Comparison of ENCODE assay signal across 8 cellular contexts in the genomic region with DNA sequence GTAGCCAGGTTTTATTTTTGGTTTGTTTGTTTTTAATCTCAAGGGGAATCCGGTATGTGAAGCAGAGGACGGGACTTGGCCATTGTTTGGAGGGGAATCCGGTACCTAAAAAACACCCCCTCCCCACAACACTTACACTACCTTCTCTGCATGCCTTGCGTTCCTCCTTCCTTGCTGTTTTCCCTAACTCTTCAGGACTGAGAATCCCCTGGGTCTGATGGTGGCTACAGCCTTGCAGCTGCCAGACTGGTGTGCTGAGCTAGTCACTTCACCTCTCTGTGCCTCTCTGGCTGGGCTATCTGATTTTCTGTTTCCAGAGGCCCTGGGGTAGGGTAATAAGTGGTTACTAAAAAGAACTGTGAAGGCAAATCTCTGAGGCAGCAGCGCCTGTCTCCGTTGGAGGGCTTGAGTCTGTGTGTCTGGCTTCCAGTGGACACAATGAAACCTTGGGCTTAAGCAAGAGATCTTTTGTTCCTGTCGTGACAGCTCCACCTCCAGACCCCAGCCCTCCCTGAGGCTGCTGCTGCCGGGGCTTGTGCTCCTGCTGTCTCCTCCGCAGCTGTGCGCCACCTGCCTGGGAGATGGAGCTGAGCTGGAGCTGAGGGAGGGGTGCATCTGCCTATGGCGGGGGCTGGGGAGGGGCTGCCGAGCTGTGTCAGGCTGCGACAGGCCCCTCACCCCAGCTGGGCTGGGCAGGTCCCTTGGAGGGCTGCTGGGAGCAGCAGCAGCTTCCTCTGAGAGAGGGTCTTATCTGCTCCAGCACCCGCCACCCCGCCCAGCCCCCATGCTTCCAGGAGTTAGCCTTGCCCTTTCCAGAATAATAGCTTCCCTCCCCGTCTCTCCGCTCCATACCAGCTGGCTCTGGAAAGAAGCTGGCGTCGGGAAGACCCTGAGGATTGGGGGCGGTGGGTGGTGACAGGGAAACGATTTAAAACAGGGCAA.
A peak's percentile ranks its signal among the peaks of the same experiment; 100 is the strongest.
DNase-seq lines count a peak whose midpoint lies in the region; ATAC-seq and TF ChIP-seq lines count a peak whose summit lies in the region.

No MANE protein-coding gene starts in this region.

- ATAC-seq in activated T-helper 17 cell treated with anti-CD3 and anti-CD28 coated beads, Interleukin-2, amount 50 U/mL, for 72 hours (replicated peaks): no peak
- no peak for ATAC-seq in GM19328 (IDR thresholded peaks at IDR 0.05; ENCODE audit: unreplicated experiment)
- no peak for ATAC-seq in GM18867 (IDR thresholded peaks at IDR 0.05; ENCODE audit: unreplicated experiment)

- no peaks in the 10 kb centered on the region for H3K27me3 Mint-ChIP-seq in activated T-helper 17 cell treated with anti-CD3 and anti-CD28 coated beads, Interleukin-2, amount 50 U/mL, for 72 hours

- H3K9ac ChIP-seq in iPS-18a (ENCODE audit: low read length): peak overlapping the region; percentile 28

- 27% methylated on average over 18 of the region's 21 CpGs for WGBS in suprapubic skin

- DNase-seq in BE2C (peak; percentile 93), M059J (ENCODE audit: low read depth) (peak; percentile 58), suprapubic skin (ENCODE audit: low spot score in 2 of 2) (no peak), amniotic stem cell (lab: John Stamatoyannopoulos, UW) (no peak)

- H3K27ac ChIP-seq in iPS-18a (ENCODE audit: low read length): no peak overlapping the region
- no peak overlapping the region for H3K27ac ChIP-seq in suprapubic skin

- peak overlapping the region; percentile 30 for H3K4me3 Mint-ChIP-seq in activated T-helper 17 cell treated with anti-CD3 and anti-CD28 coated beads, Interleukin-2, amount 50 U/mL, for 72 hours

- no peak overlapping the region for H3K27ac Mint-ChIP-seq in activated T-helper 17 cell treated with anti-CD3 and anti-CD28 coated beads, Interleukin-2, amount 50 U/mL, for 72 hours

- no peak for TF ChIP-seq POLR2A in suprapubic skin (IDR thresholded peaks at IDR 0.05)

- H3K4me1 ChIP-seq in BE2C (peaks cover 28% of the 10 kb centered on the region), iPS-18a (ENCODE audit: control insufficient read depth, low read depth, low read length) (peaks cover 9% of the 10 kb centered on the region), suprapubic skin (peaks cover 8% of the 10 kb centered on the region)

- H3K36me3 ChIP-seq in BE2C (no peaks in the 10 kb centered on the region), iPS-18a (ENCODE audit: control insufficient read depth, low read depth, low read length) (no peaks in the 10 kb centered on the region), suprapubic skin (no peaks in the 10 kb centered on the region)

- H3K4me3 ChIP-seq in BE2C (ENCODE audit: low read depth, low read length) (peak overlapping the region; percentile 65), iPS-18a (ENCODE audit: low read length) (peak overlapping the region; percentile 67), suprapubic skin (peak overlapping the region; percentile 26)

- no peak for TF ChIP-seq EP300 in suprapubic skin (IDR thresholded peaks at IDR 0.05)

- no peaks in the 10 kb centered on the region for H3K36me3 Mint-ChIP-seq in activated T-helper 17 cell treated with anti-CD3 and anti-CD28 coated beads, Interleukin-2, amount 50 U/mL, for 72 hours (ENCODE audit: low read depth)

- H3K9me3 ChIP-seq in BE2C: no peaks in the 10 kb centered on the region
- H3K9me3 ChIP-seq in iPS-18a (ENCODE audit: control insufficient read depth, low read depth, low read length): no peaks in the 10 kb centered on the region
- H3K9me3 ChIP-seq in suprapubic skin: no peaks in the 10 kb centered on the region

- H3K27me3 ChIP-seq in BE2C (no peaks in the 10 kb centered on the region), iPS-18a (ENCODE audit: control insufficient read depth, insufficient read depth, low read length) (no peaks in the 10 kb centered on the region), suprapubic skin (peaks cover 51% of the 10 kb centered on the region)

- H3K4me1 Mint-ChIP-seq in activated T-helper 17 cell treated with anti-CD3 and anti-CD28 coated beads, Interleukin-2, amount 50 U/mL, for 72 hours: peaks cover 4% of the 10 kb centered on the region

- no peaks in the 10 kb centered on the region for H3K9me3 Mint-ChIP-seq in activated T-helper 17 cell treated with anti-CD3 and anti-CD28 coated beads, Interleukin-2, amount 50 U/mL, for 72 hours

- TF ChIP-seq CTCF in BE2C (IDR thresholded peaks at IDR 0.05; ENCODE audit: low read depth, low read length) (peak; percentile 51), suprapubic skin (IDR thresholded peaks at IDR 0.05) (no peak)

Comparison
In these comparisons a context has a peak if more than half of its experiments do, and no peak if none do; other contexts are left out.
1. DNase-seq: peak in BE2C (single experiment) and M059J (single experiment); none in suprapubic skin (0 of 2) and amniotic stem cell (single experiment).
2. Peak in every context shown above with its lines, with median percentiles within 50 percentile points of each other: H3K4me3 ChIP-seq.